19 cellular contexts compared by ENCODE assay signal in genomic region chr10:5760462-5760861, GRCh38. TPM values are rescaled to one million over a fixed set of nuclear protein-coding genes. Genes with fewer than 3 reads are reported as not detected.
DNase-seq lines count a peak whose midpoint lies in the region; ATAC-seq, FAIRE-seq and TF ChIP-seq lines count a peak whose summit lies in the region.
"Had no signal": no experiment of that assay in that cellular context is flagged by ENCODE, and none has a peak within 500 bp of the region (broad histone marks: within the 10 kb centered on the region; RNA-seq: fewer than 3 reads in every experiment).

No MANE protein-coding gene starts in this region.

- H3K4me2 ChIP-seq in GM12878 (ENCODE audit: control insufficient read depth, insufficient read depth) = no peak overlapping the region

- TF ChIP-seq RAD21 in GM12878 (IDR thresholded peaks at IDR 0.05; ENCODE audit: insufficient read depth, low read depth, low read length) = no peak

- no peak overlapping the region for H3K27ac ChIP-seq in CD8-positive, alpha-beta T cell (ENCODE audit: low read depth, low read length)
- H3K27ac ChIP-seq in GM12878 (ENCODE audit: control insufficient read depth, insufficient read depth) = no peak overlapping the region
- H3K27ac ChIP-seq: C4-2B had no signal

- TF ChIP-seq POLR2A in GM12878 (IDR thresholded peaks at IDR 0.05; ENCODE audit: low read depth, low read length) = no peak

- POLR2A ChIA-PET in CD8-positive, alpha-beta T cell (lab: Charles Lee) = no interaction called here
- POLR2A ChIA-PET in GM12878 (lab: Charles Lee) = no interaction called here
- POLR2A ChIA-PET in GM10248 (lab: Yijun Ruan, JAX) = no interaction called here

- no peaks in the 10 kb centered on the region for H3K27me3 Mint-ChIP-seq in activated naive CD4-positive, alpha-beta T cell treated with anti-CD3 and anti-CD28 coated beads, Interleukin-2, amount 50 U/mL, for 24 hours
- H3K27me3 Mint-ChIP-seq in CD8-positive, alpha-beta T cell (ENCODE audit: low read depth) = no peaks in the 10 kb centered on the region
- H3K27me3 Mint-ChIP-seq in natural killer cell (ENCODE audit: low read depth in 2 of 2) = no peaks in the 10 kb centered on the region

- SMC1A ChIA-PET in GM12878 (lab: Charles Lee; ENCODE audit: uncharacterized antibody, unreplicated experiment) = no interaction called here

- H3K4me1 ChIP-seq in CD8-positive, alpha-beta T cell (ENCODE audit: insufficient read depth, low read length) = no peaks in the 10 kb centered on the region
- H3K4me1 ChIP-seq in GM12878 (ENCODE audit: control insufficient read depth, insufficient read depth, low read length) = no peaks in the 10 kb centered on the region
- H3K4me1 ChIP-seq: Caco-2 had no signal

- no peaks in the 10 kb centered on the region for H3K9me3 Mint-ChIP-seq in activated naive CD4-positive, alpha-beta T cell treated with anti-CD3 and anti-CD28 coated beads, Interleukin-2, amount 50 U/mL, for 24 hours
- H3K9me3 Mint-ChIP-seq in CD8-positive, alpha-beta T cell = no peaks in the 10 kb centered on the region
- H3K9me3 Mint-ChIP-seq in natural killer cell = no peaks in the 10 kb centered on the region

- H3K27ac Mint-ChIP-seq in activated naive CD4-positive, alpha-beta T cell treated with anti-CD3 and anti-CD28 coated beads, Interleukin-2, amount 50 U/mL, for 24 hours = peak overlapping the region; percentile 13
- H3K27ac Mint-ChIP-seq in CD8-positive, alpha-beta T cell = peak overlapping the region; percentile 41
- peak overlapping the region; percentile 20 to 80 for H3K27ac Mint-ChIP-seq in natural killer cell

- no peaks in the 10 kb centered on the region for H3K79me2 ChIP-seq in GM12878 (ENCODE audit: control insufficient read depth, insufficient read depth, low read length)

- no peaks in the 10 kb centered on the region for H3K9me3 ChIP-seq in CD8-positive, alpha-beta T cell (ENCODE audit: low read length)
- H3K9me3 ChIP-seq in GM12878 (replicated peaks; ENCODE audit: control insufficient read depth, insufficient read depth, low read length) = no peaks in the 10 kb centered on the region
- H3K9me3 ChIP-seq: Caco-2 had no signal

- in situ Hi-C loops in GM12878 (cut with MboI) = no loop called here

- peaks cover 38% of the 10 kb centered on the region for H3K36me3 Mint-ChIP-seq in activated naive CD4-positive, alpha-beta T cell treated with anti-CD3 and anti-CD28 coated beads, Interleukin-2, amount 50 U/mL, for 24 hours
- peaks cover 73% of the 10 kb centered on the region for H3K36me3 Mint-ChIP-seq in CD8-positive, alpha-beta T cell
- peaks cover 20% of the 10 kb centered on the region for H3K36me3 Mint-ChIP-seq in natural killer cell

- no peaks in the 10 kb centered on the region for H4K20me1 ChIP-seq in GM12878 (ENCODE audit: control insufficient read depth, insufficient read depth)

- no peak for ATAC-seq in CD8-positive, alpha-beta T cell
- ATAC-seq in GM12878 (no peak), natural killer cell (no peak), GM18867 (IDR thresholded peaks at IDR 0.05; ENCODE audit: unreplicated experiment) (no peak), GM18502 (IDR thresholded peaks at IDR 0.05; ENCODE audit: poor library complexity, unreplicated experiment) (no peak)
- ATAC-seq: K562 had no signal

- CTCF ChIA-PET in CD8-positive, alpha-beta T cell (lab: Charles Lee) = no interaction called here
- CTCF ChIA-PET in GM12878 (lab: Yijun Ruan, JAX) = no interaction called here
- CTCF ChIA-PET in GM10248 (lab: Yijun Ruan, JAX) = no interaction called here

- no peak overlapping the region for H3K4me3 Mint-ChIP-seq in activated naive CD4-positive, alpha-beta T cell treated with anti-CD3 and anti-CD28 coated beads, Interleukin-2, amount 50 U/mL, for 24 hours
- no peak overlapping the region for H3K4me3 Mint-ChIP-seq in CD8-positive, alpha-beta T cell
- no peak overlapping the region for H3K4me3 Mint-ChIP-seq in natural killer cell

- peaks cover 54% of the 10 kb centered on the region for H3K36me3 ChIP-seq in CD8-positive, alpha-beta T cell (ENCODE audit: insufficient read depth, low read length)
- peaks cover 12 to 48% of the 10 kb centered on the region in 2 experiments for H3K36me3 ChIP-seq in GM12878 (ENCODE audit: control insufficient read depth in 2 of 2, insufficient read depth in 2 of 2, low read length in 1 of 2)

- intact Hi-C loops in CD8-positive, alpha-beta T cell (cut with DNase I, micrococcal nuclease) = no loop called here
- intact Hi-C loops in GM12878 (cut with micrococcal nuclease; ENCODE audit: unreplicated experiment) (no loop called here), natural killer cell (cut with micrococcal nuclease) (no loop called here)

- no peak overlapping the region for H3K9ac ChIP-seq in GM12878 (ENCODE audit: control insufficient read depth, insufficient read depth, low read length)

- WGBS in GM12878 (ENCODE audit: insufficient coverage, insufficient replicate concordance, low lambda C conversion rate, missing lambda C conversion rate) = 96% methylated on average over 2 of the region's 2 CpGs

- no peak overlapping the region for H3K4me3 ChIP-seq in CD8-positive, alpha-beta T cell (ENCODE audit: low read depth, low read length)
- no peak overlapping the region for H3K4me3 ChIP-seq in GM12878
- H3K4me3 ChIP-seq: K562 had no signal

- RAD21 ChIA-PET in GM12878 (lab: Charles Lee; ENCODE audit: unreplicated experiment) = no interaction called here

- H2AFZ ChIP-seq in GM12878 (ENCODE audit: control insufficient read depth, low read depth, low read length) = no peak overlapping the region

- no peak for FAIRE-seq in GM12878 (lab: Jason Lieb, UNC)
- FAIRE-seq: K562, RCC 7860 had no signal

- H3K27me3 ChIP-seq in CD8-positive, alpha-beta T cell (ENCODE audit: insufficient read depth, low read length) = no peaks in the 10 kb centered on the region
- H3K27me3 ChIP-seq in GM12878 (replicated peaks in 1 of 2; ENCODE audit: control insufficient read depth in 2 of 2, insufficient read depth in 2 of 2, low read length in 1 of 2) = no peaks in the 10 kb centered on the region

- no peak for TF ChIP-seq EP300 in GM12878 (IDR thresholded peaks at IDR 0.05; ENCODE audit: borderline replicate concordance in 1 of 2, control insufficient read depth in 1 of 2, low read depth in 2 of 2, low read length in 2 of 2)

- DNase-seq in activated naive CD4-positive, alpha-beta T cell treated with anti-CD3 and anti-CD28 coated beads, Interleukin-2, amount 50 U/mL, for 16 hours = no peak
- DNase-seq in CD8-positive, alpha-beta T cell = no peak
- DNase-seq in GM12878 (ENCODE audit: low read depth, low spot score) = no peak
- no peak for DNase-seq in natural killer cell
- no peak for DNase-seq in GM10248 (ENCODE audit: extremely low spot score)
- DNase-seq: Caco-2, DMS153, HCEC 1CT, NCI-H1417, NCI-H187 treated with DMSO at 0.1 percent for 48 hours, NCI-H446, NCI-H69, Right ventricle myocardium superior had no signal

- BruUV-seq in GM12878 (replicated peaks; lab: Mats Ljungman, UMichigan) = no TSS peak

- peaks cover 13% of the 10 kb centered on the region for H3K4me1 Mint-ChIP-seq in activated naive CD4-positive, alpha-beta T cell treated with anti-CD3 and anti-CD28 coated beads, Interleukin-2, amount 50 U/mL, for 24 hours
- H3K4me1 Mint-ChIP-seq in CD8-positive, alpha-beta T cell (ENCODE audit: low read depth) = no peaks in the 10 kb centered on the region
- no peaks in the 10 kb centered on the region for H3K4me1 Mint-ChIP-seq in natural killer cell

- TF ChIP-seq CTCF in CD8-positive, alpha-beta T cell (IDR thresholded peaks at IDR 0.05) = no peak
- no peak for TF ChIP-seq CTCF in GM12878 (IDR thresholded peaks at IDR 0.05 in 2 of 3, conservative IDR thresholded peaks at IDR 0.05 in 1 of 3; ENCODE audit: control insufficient read depth in 2 of 3, extremely low read depth in 1 of 3, insufficient read depth in 1 of 3, low read depth in 3 of 3, low read length in 3 of 3)
- TF ChIP-seq CTCF in natural killer cell (IDR thresholded peaks at IDR 0.05) = no peak
- no peak for TF ChIP-seq CTCF in GM10248 (IDR thresholded peaks at IDR 0.05; ENCODE audit: control extremely low read depth, extremely low read depth, low read depth, missing control alignments)

TF ChIP-seq in GM12878, 131 proteins besides CTCF, POLR2A, EP300 and RAD21:
- TF ChIP-seq ATF7 (IDR thresholded peaks at IDR 0.05; ENCODE audit: low read depth) (0 out of 2 replicates have a peak, but pooled peaks have one; percentile 13), CHD2 (IDR thresholded peaks at IDR 0.05; ENCODE audit: borderline replicate concordance, low read depth, low read length) (no peak)
TF ChIP-seq in GM12878: peak in this region for 1.

RNA-seq across cellular contexts. Expression of gene GDI2, which starts 52.8 kb away (rescaled TPM):
- 10 to 100 TPM; 62.1 to 70.5 TPM for total RNA-seq in CD8-positive, alpha-beta T cell
- total RNA-seq in GM12878 (2013; cell fraction: nucleolus; rRNA removed) = 115 and 118 TPM in 2 replicates
- 376 and 409 TPM in 2 replicates for total RNA-seq in GM12878 (2014; rRNA removed)
- total RNA-seq in GM12878 (2014; rRNA removed; fragmentation: Illumina TruSeq; extraction: Trizol) = 384 and 395 TPM in 2 replicates
- 261 and 262 TPM in 2 replicates for total RNA-seq in GM12878 (2021)
- polyA plus RNA-seq in GM12878 (2011; ENCODE audit: low read depth) = 170 TPM
- polyA plus RNA-seq in GM12878 (2011; rRNA removed) = 278 and 498 TPM in 2 replicates
- polyA plus RNA-seq in GM12878 (2011; cell fraction: cytosol; rRNA removed) = 192 and 220 TPM in 2 replicates
- 89.3 and 133 TPM in 2 replicates for polyA plus RNA-seq in GM12878 (2011; cell fraction: nucleus; rRNA removed)
- polyA plus RNA-seq in GM12878 (2012) = 197 and 223 TPM in 2 replicates
- polyA plus RNA-seq in GM12878 (2014; fragmentation: Illumina TruSeq; extraction: Trizol) = 334 and 406 TPM in 2 replicates
- polyA plus RNA-seq in GM12878 (2014; fragmentation: Nextera tagmentation; extraction: Ambion mirVana) = 100 to 1,000 TPM; 264 to 334 TPM
- polyA plus RNA-seq in GM12878 (2014; rRNA removed) = 233 and 268 TPM in 2 replicates
- polyA plus RNA-seq in GM12878 (2016; fragmentation: Nextera tagmentation; extraction: Ambion mirVana) = 100 to 1,000 TPM; 264 to 275 TPM
- polyA minus RNA-seq in GM12878 (2011; rRNA and poly(A)+ RNA removed) = 242 and 246 TPM in 2 replicates
- polyA minus RNA-seq in GM12878 (2011; cell fraction: cytosol; rRNA and poly(A)+ RNA removed) = 185 and 211 TPM in 2 replicates
- polyA minus RNA-seq in GM12878 (2011; cell fraction: nucleus; rRNA and poly(A)+ RNA removed) = 48.5 and 83.2 TPM in 2 replicates
- 100 to 1,000 TPM in 2 of 3 donors, 10 to 100 TPM in 1; 97.9 to 104 (median 104) TPM for total RNA-seq in natural killer cell
